In genomic region chr11:883527-883926, GRCh38 we compare ENCODE assay signal across 25 cellular contexts.
"Had no signal": no experiment of that assay in that cellular context is flagged by ENCODE, and none has a peak within 500 bp of the region (broad histone marks: within the 10 kb centered on the region; RNA-seq: fewer than 3 reads in every experiment).

No MANE protein-coding gene starts in this region.

- H3K4me3 ChIP-seq: adrenal gland, body of pancreas, cardiac muscle cell, coronary artery, dorsolateral prefrontal cortex, esophagus squamous epithelium had no signal

- H3K27ac ChIP-seq: adrenal gland, body of pancreas, cardiac muscle cell, coronary artery, dorsolateral prefrontal cortex, esophagus squamous epithelium had no signal

- H3K4me1 ChIP-seq: adrenal gland, body of pancreas, esophagus squamous epithelium had no signal

- FAIRE-seq: frontal cortex had no signal

- H3K27me3 ChIP-seq: adrenal gland, body of pancreas, cardiac muscle cell, dorsolateral prefrontal cortex, esophagus squamous epithelium had no signal

- ATAC-seq: activated CD4-positive, alpha-beta T cell treated with anti-CD3 and anti-CD28 coated beads for 36 hours; activated naive CD8-positive, alpha-beta T cell treated with anti-CD3 and anti-CD28 coated beads, Interleukin-2, amount 50 U/mL, for 24 hours; activated T-cell treated with anti-CD3 and anti-CD28 coated beads, Interleukin-2, amount 50 U/mL, for 4 hours; activated T-helper 17 cell treated with anti-CD3 and anti-CD28 coated beads, Interleukin-2, amount 50 U/mL, for 72 hours; body of pancreas had no signal

- DNase-seq: activated CD4-positive, alpha-beta memory T cell treated with anti-CD3 and anti-CD28 coated beads for 36 hours; activated CD4-positive, alpha-beta T cell treated with anti-CD3 and anti-CD28 coated beads for 36 hours; activated CD4-positive, alpha-beta T cell treated with anti-CD3 and anti-CD28 coated beads, Interleukin-2, amount 10 ng/mL, durations not matched to agents 24 days and 14 days; activated CD4-positive, CD25-positive, alpha-beta regulatory T cell; activated CD4-positive, CD25-positive, alpha-beta regulatory T cell treated with anti-CD3 and anti-CD28 coated beads, Interleukin-2, amount 50 U/mL, for 72 hours; activated CD8-positive, alpha-beta memory T cell treated with anti-CD3 and anti-CD28 coated beads for 24 hours; activated effector memory CD4-positive, alpha-beta T cell treated with Interleukin-2 at 50 U/mL for 16 hours; activated naive CD4-positive, alpha-beta T cell treated with anti-CD3 and anti-CD28 coated beads for 36 hours; activated naive CD8-positive, alpha-beta T cell treated with anti-CD3 and anti-CD28 coated beads for 36 hours; activated naive CD8-positive, alpha-beta T cell treated with anti-CD3 and anti-CD28 coated beads, Interleukin-2, amount 50 U/mL, for 24 hours; activated T-cell treated with anti-CD3 and anti-CD28 coated beads, Interleukin-2, amount 50 U/mL, for 4 hours; adrenal gland; amygdala; aorta; body of pancreas; dorsolateral prefrontal cortex; effector memory CD4-positive, alpha-beta T cell; erythroblast; esophagus squamous epithelium; head of caudate nucleus; T-helper 2 cell had no signal

- H3K9me3 ChIP-seq: adrenal gland, body of pancreas, esophagus squamous epithelium had no signal

- H3K36me3 ChIP-seq: adrenal gland had no signal
